Comparison of ENCODE assay signal across 9 cellular contexts in genomic region chr18:3394648-3395047, GRCh38.
"Had no signal": no experiment of that assay in that cellular context is flagged by ENCODE, and none has a peak within 500 bp of the region (broad histone marks: within the 10 kb centered on the region; RNA-seq: fewer than 3 reads in every experiment).

No MANE protein-coding gene starts in this region.

- H3K4me3 ChIP-seq: GM23338, HAP-1 had no signal

- H2AFZ ChIP-seq: GM23338 had no signal

- H3K27ac Mint-ChIP-seq: GM23338, HFFc6, IgD-negative memory B cell had no signal

- H3K4me3 Mint-ChIP-seq: GM23338, HFFc6, IgD-negative memory B cell had no signal

- H3K4me2 ChIP-seq: GM23338 had no signal

- H3K36me3 ChIP-seq: HAP-1 had no signal

- H3K27me3 Mint-ChIP-seq: IgD-negative memory B cell had no signal

- DNase-seq: H7, HFFc6, KG1 had no signal

- H3K27ac ChIP-seq: HL-60 had no signal

- ATAC-seq: GM23338, HCT116, HepG2 had no signal

- FAIRE-seq: HepG2 had no signal
